Comparison of ENCODE assay signal across 8 cellular contexts in genomic region chr11:12087075-12087775, GRCh38. TPM values are rescaled to one million over a fixed set of nuclear protein-coding genes. Genes with fewer than 3 reads are reported as not detected.
DNase-seq lines count a peak whose midpoint lies in the region; ATAC-seq, FAIRE-seq and TF ChIP-seq lines count a peak whose summit lies in the region.

No MANE protein-coding gene starts in this region.

- peak; percentile 93 for DNase-seq in AG10803 (ENCODE audit: low read depth)
- DNase-seq in RCC 7860 (ENCODE audit: low spot score) = peak; percentile 84
- DNase-seq in astrocyte of the spinal cord (ENCODE audit: low read depth, low spot score) = peak; percentile 79
- no peak for DNase-seq in right lobe of liver
- DNase-seq in frontal cortex (ENCODE audit: low spot score in 2 of 2) = no peak

- no peaks in the 10 kb centered on the region for H3K27me3 ChIP-seq in right lobe of liver

- H3K27ac ChIP-seq in right lobe of liver = peak overlapping the region; percentile 51 to 66 (median 63)
- peak overlapping the region; percentile 84 for H3K27ac ChIP-seq in urinary bladder (ENCODE audit: low read depth)

- no peak for TF ChIP-seq POLR2A in right lobe of liver (IDR thresholded peaks at IDR 0.05)

- intact Hi-C loops in right lobe of liver (cut with DNase I) = no loop called here

- in situ Hi-C loops in astrocyte of the spinal cord (cut with HindIII; ENCODE audit: low sequenced_read_pairs) = loop anchor here (10.0 kb wide), 1 partner anchor 148 kb away; no protein-coding TSS in a partner anchor

- H3K9me3 ChIP-seq in right lobe of liver = no peaks in the 10 kb centered on the region

- no peaks in the 10 kb centered on the region for H3K36me3 ChIP-seq in right lobe of liver
- no peaks in the 10 kb centered on the region for H3K36me3 ChIP-seq in urinary bladder (ENCODE audit: insufficient read depth)

- H3K4me3 ChIP-seq in AG10803 (ENCODE audit: low read length) (peak overlapping the region; percentile 60), astrocyte of the spinal cord (ENCODE audit: low read depth, low read length) (peak overlapping the region; percentile 16), right lobe of liver (no peak overlapping the region), urinary bladder (ENCODE audit: low read depth, low read length) (no peak overlapping the region)

- ATAC-seq in GM21737 (IDR thresholded peaks at IDR 0.05; ENCODE audit: unreplicated experiment) (peak; percentile 57), right lobe of liver (peak in 1 of 4 donors; percentile 5), HG03135 (IDR thresholded peaks at IDR 0.05; ENCODE audit: unreplicated experiment) (no peak)

- TF ChIP-seq CTCF in AG10803 (conservative IDR thresholded peaks at IDR 0.05; ENCODE audit: low read length) (peak; percentile 51), astrocyte of the spinal cord (IDR thresholded peaks at IDR 0.05; ENCODE audit: low read depth, low read length) (peak; percentile 33), right lobe of liver (IDR thresholded peaks at IDR 0.05) (no peak)

- FAIRE-seq in RCC 7860 (lab: Jason Lieb, UNC) (peak; percentile 44), frontal cortex (lab: Jason Lieb, UNC) (no peak)

- WGBS in right lobe of liver (ENCODE audit: insufficient coverage, low coverage, low lambda C conversion rate, missing lambda C conversion rate) = 71% methylated on average over 2 of the region's 7 CpGs
- 70% methylated on average over 7 of the region's 7 CpGs for WGBS in urinary bladder

- H3K4me1 ChIP-seq in right lobe of liver (peaks cover 0 to 26% (median 7%) of the 10 kb centered on the region in 4 donors), urinary bladder (ENCODE audit: insufficient read depth) (no peaks in the 10 kb centered on the region)

RNA-seq across cellular contexts. Expression of gene MICAL2, which starts 23.2 kb away (rescaled TPM):
- 10 to 100 TPM; 17.0 to 50.7 (median 35.9) TPM for total RNA-seq in right lobe of liver
- total RNA-seq in urinary bladder = 42.5 TPM
- polyA plus RNA-seq in urinary bladder = 44.1 TPM
- total RNA-seq in frontal cortex = 14.3 TPM

Comparison
In these comparisons a context has a peak if more than half of its experiments do, and no peak if none do; other contexts are left out.
1. DNase-seq: peak in AG10803 (single experiment), RCC 7860 (single experiment) and astrocyte of the spinal cord (single experiment); none in right lobe of liver (0 of 3) and frontal cortex (0 of 2).
2. H3K4me3 ChIP-seq: peak in AG10803 (single experiment) and astrocyte of the spinal cord (single experiment); none in right lobe of liver (0 of 3) and urinary bladder (single experiment).
3. CTCF ChIP-seq: peak in AG10803 (single experiment) and astrocyte of the spinal cord (single experiment); none in right lobe of liver (0 of 4).